Comparison of ENCODE assay signal across 19 cellular contexts in genomic region chr2:106580241-106580640, GRCh38.
"Had no signal": no experiment of that assay in that cellular context is flagged by ENCODE, and none has a peak within 500 bp of the region (broad histone marks: within the 10 kb centered on the region; RNA-seq: fewer than 3 reads in every experiment).

No MANE protein-coding gene starts in this region.

- H3K4me3 ChIP-seq: esophagus squamous epithelium, gastroesophageal sphincter, left lung, lung, right atrium auricular region, smooth muscle cell, suprapubic skin, thyroid gland had no signal

- H3K27me3 ChIP-seq: thyroid gland had no signal

- H3K27ac Mint-ChIP-seq: dendritic cell treated with granulocyte-macrophage colony-stimulating factor and Interleukin-4, amounts not matched to agents 40 ng/mL and 50 ng/mL, for 4 days; effector memory CD8-positive, alpha-beta T cell; immature natural killer cell; stimulated activated effector memory CD8-positive, alpha-beta T cell treated with anti-CD3 and anti-CD28 coated beads, Interleukin-12 subunit alpha, Interleukin-12 subunit beta, amount 100 ng/mL, for 72 hours had no signal

- ATAC-seq: effector memory CD8-positive, alpha-beta T cell; gastroesophageal sphincter; left lung; stimulated activated effector memory CD8-positive, alpha-beta T cell treated with anti-CD3 and anti-CD28 coated beads, Interleukin-12 subunit alpha, Interleukin-12 subunit beta, amount 100 ng/mL, for 72 hours; stimulated activated naive CD8-positive, alpha-beta T cell treated with anti-CD3 and anti-CD28 coated beads, Interleukin-15, Interleukin-2, amounts not matched to agents 100 U/mL and 50 U/mL, for 24 hours had no signal

- H3K4me3 Mint-ChIP-seq: dendritic cell treated with granulocyte-macrophage colony-stimulating factor and Interleukin-4, amounts not matched to agents 40 ng/mL and 50 ng/mL, for 4 days; effector memory CD8-positive, alpha-beta T cell; immature natural killer cell; stimulated activated effector memory CD8-positive, alpha-beta T cell treated with anti-CD3 and anti-CD28 coated beads, Interleukin-12 subunit alpha, Interleukin-12 subunit beta, amount 100 ng/mL, for 72 hours had no signal

- H3K36me3 ChIP-seq: esophagus squamous epithelium, gastroesophageal sphincter, left lung, right atrium auricular region, suprapubic skin, thyroid gland had no signal

- H3K27ac ChIP-seq: epithelial cell of prostate, esophagus squamous epithelium, gastroesophageal sphincter, left lung, right atrium auricular region, suprapubic skin, thyroid gland had no signal

- H3K9me3 ChIP-seq: esophagus squamous epithelium, gastroesophageal sphincter, left lung, right atrium auricular region, suprapubic skin, thyroid gland had no signal

- H3K9me3 Mint-ChIP-seq: dendritic cell treated with granulocyte-macrophage colony-stimulating factor and Interleukin-4, amounts not matched to agents 40 ng/mL and 50 ng/mL, for 4 days; effector memory CD8-positive, alpha-beta T cell; immature natural killer cell; stimulated activated effector memory CD8-positive, alpha-beta T cell treated with anti-CD3 and anti-CD28 coated beads, Interleukin-12 subunit alpha, Interleukin-12 subunit beta, amount 100 ng/mL, for 72 hours had no signal

- DNase-seq: effector memory CD8-positive, alpha-beta T cell; esophagus squamous epithelium; foreskin fibroblast; immature natural killer cell; mesendoderm; naive B cell; stimulated activated CD4-positive, alpha-beta T cell treated with anti-CD3 and anti-CD28 coated beads, Interleukin-4, amount 100 ng/mL, for 1 hour; stimulated activated CD8-positive, alpha-beta memory T cell treated with anti-CD3 and anti-CD28 coated beads, Interleukin-4, amount 100 ng/mL, for 48 hours; stimulated activated naive CD8-positive, alpha-beta T cell treated with anti-CD3 and anti-CD28 coated beads, Interleukin-15, Interleukin-2, amounts not matched to agents 100 U/mL and 50 U/mL, for 24 hours; thyroid gland had no signal

- H3K4me2 ChIP-seq: smooth muscle cell had no signal

- H3K36me3 Mint-ChIP-seq: immature natural killer cell; naive B cell; stimulated activated effector memory CD8-positive, alpha-beta T cell treated with anti-CD3 and anti-CD28 coated beads, Interleukin-12 subunit alpha, Interleukin-12 subunit beta, amount 100 ng/mL, for 72 hours had no signal
